23 cellular contexts compared by ENCODE assay signal in genomic region chr22:19505735-19506126, GRCh38. TPM values are rescaled to one million over a fixed set of nuclear protein-coding genes. Genes with fewer than 3 reads are reported as not detected.
DNase-seq lines count a peak whose midpoint lies in the region; TF ChIP-seq lines count a peak whose summit lies in the region.
"Had no signal": no experiment of that assay in that cellular context is flagged by ENCODE, and none has a peak within 500 bp of the region (broad histone marks: within the 10 kb centered on the region; RNA-seq: fewer than 3 reads in every experiment).

No MANE protein-coding gene starts in this region.

- no peak for DNase-seq in activated T-cell treated with anti-CD3 and anti-CD28 coated beads, Interleukin-2, amount 50 U/mL, for 24 hours
- DNase-seq in activated T-cell treated with anti-CD3 and anti-CD28 coated beads for 4 hours (no peak), chondrocyte (ENCODE audit: low spot score) (peak; percentile 39), posterior vena cava (ENCODE audit: low spot score) (peak; percentile 47), NCI-H2029 (lab: John Stamatoyannopoulos, UW) (no peak), vagina (ENCODE audit: extremely low spot score in 2 of 2) (no peak), T-helper 9 cell (no peak)
- DNase-seq: ACHN; activated CD4-positive, alpha-beta T cell treated with anti-CD3 and anti-CD28 coated beads, Interleukin-2, amount 50 U/mL, for 1 hour; Calu3; dorsolateral prefrontal cortex; Kasumi-1; NCI-H1048; NCI-H187 treated with DMSO at 0.1 percent for 48 hours; NCI-H2227 treated with DMSO at 0.1 percent for 48 hours; NCI-H69; SJCRH30; small intestine; stimulated activated CD4-positive, alpha-beta T cell treated with anti-CD3 and anti-CD28 coated beads, Interleukin-1b, Interleukin-23, amount 100 ng/mL, for 48 hours had no signal

- no peaks in the 10 kb centered on the region for H3K9me3 ChIP-seq in KOPT-K1 (ENCODE audit: insufficient read depth, low read length, poor library complexity, severe bottlenecking)
- no peaks in the 10 kb centered on the region for H3K9me3 ChIP-seq in vagina
- H3K9me3 ChIP-seq: neutrophil, SJCRH30 had no signal

- H3K36me3 Mint-ChIP-seq in activated T-cell treated with anti-CD3 and anti-CD28 coated beads, Interleukin-2, amount 50 U/mL, for 24 hours (ENCODE audit: low read depth): peaks cover 99% of the 10 kb centered on the region
- H3K36me3 Mint-ChIP-seq in chondrocyte (ENCODE audit: low read depth): no peaks in the 10 kb centered on the region
- H3K36me3 Mint-ChIP-seq: activated naive CD4-positive, alpha-beta T cell treated with anti-CD3 and anti-CD28 coated beads, Interleukin-2, amount 50 U/mL, for 24 hours had no signal

- H3K4me1 Mint-ChIP-seq in activated T-cell treated with anti-CD3 and anti-CD28 coated beads, Interleukin-2, amount 50 U/mL, for 24 hours (ENCODE audit: low read depth): peaks cover 19% of the 10 kb centered on the region
- no peaks in the 10 kb centered on the region for H3K4me1 Mint-ChIP-seq in chondrocyte (ENCODE audit: low read depth)

- H3K4me3 Mint-ChIP-seq in activated T-cell treated with anti-CD3 and anti-CD28 coated beads, Interleukin-2, amount 50 U/mL, for 24 hours: no peak overlapping the region
- no peak overlapping the region for H3K4me3 Mint-ChIP-seq in chondrocyte (ENCODE audit: unreplicated experiment)
- H3K4me3 Mint-ChIP-seq: activated naive CD4-positive, alpha-beta T cell treated with anti-CD3 and anti-CD28 coated beads, Interleukin-2, amount 50 U/mL, for 24 hours; central memory CD8-positive, alpha-beta T cell had no signal

- H3K27ac Mint-ChIP-seq in activated T-cell treated with anti-CD3 and anti-CD28 coated beads, Interleukin-2, amount 50 U/mL, for 24 hours: peak overlapping the region; percentile 23
- H3K27ac Mint-ChIP-seq in chondrocyte (ENCODE audit: unreplicated experiment): no peak overlapping the region

- H3K4me1 ChIP-seq in vagina: no peaks in the 10 kb centered on the region

- no peak overlapping the region for H3K4me3 ChIP-seq in vagina
- H3K4me3 ChIP-seq: dorsolateral prefrontal cortex, SJCRH30 had no signal

- TF ChIP-seq CTCF in chondrocyte (IDR thresholded peaks at IDR 0.05) (no peak), vagina (IDR thresholded peaks at IDR 0.05) (no peak)

- TF ChIP-seq POLR2A in vagina (IDR thresholded peaks at IDR 0.05): no peak

- H3K36me3 ChIP-seq in KOPT-K1 (ENCODE audit: insufficient read depth, low read length) (peaks cover 100% of the 10 kb centered on the region), vagina (no peaks in the 10 kb centered on the region)

- peak overlapping the region; percentile 20 for H3K27ac ChIP-seq in KOPT-K1 (ENCODE audit: low read depth, low read length, poor library complexity, severe bottlenecking)
- H3K27ac ChIP-seq in vagina: no peak overlapping the region
- H3K27ac ChIP-seq: dorsolateral prefrontal cortex, neutrophil, SJCRH30 had no signal

- H3K27me3 ChIP-seq in vagina: no peaks in the 10 kb centered on the region
- H3K27me3 ChIP-seq: dorsolateral prefrontal cortex, neutrophil, SJCRH30 had no signal

- no peaks in the 10 kb centered on the region for H3K9me3 Mint-ChIP-seq in activated T-cell treated with anti-CD3 and anti-CD28 coated beads, Interleukin-2, amount 50 U/mL, for 24 hours
- no peaks in the 10 kb centered on the region for H3K9me3 Mint-ChIP-seq in chondrocyte (ENCODE audit: low read depth)
- H3K9me3 Mint-ChIP-seq: activated naive CD4-positive, alpha-beta T cell treated with anti-CD3 and anti-CD28 coated beads, Interleukin-2, amount 50 U/mL, for 24 hours; central memory CD8-positive, alpha-beta T cell had no signal

- intact Hi-C loops in posterior vena cava (cut with DNase I): no loop called here
- intact Hi-C loops in vagina (cut with DNase I): loop anchor here (10.0 kb wide), 1 partner anchor 99 kb away; no protein-coding TSS in a partner anchor

- H3K27me3 Mint-ChIP-seq in activated T-cell treated with anti-CD3 and anti-CD28 coated beads, Interleukin-2, amount 50 U/mL, for 24 hours: no peaks in the 10 kb centered on the region
- no peaks in the 10 kb centered on the region for H3K27me3 Mint-ChIP-seq in chondrocyte (ENCODE audit: low read depth)
- H3K27me3 Mint-ChIP-seq: activated naive CD4-positive, alpha-beta T cell treated with anti-CD3 and anti-CD28 coated beads, Interleukin-2, amount 50 U/mL, for 24 hours; central memory CD8-positive, alpha-beta T cell had no signal

RNA-seq across cellular contexts. Expression of gene CLDN5, which starts 18.5 kb away (rescaled TPM):
- total RNA-seq in chondrocyte: not detected in 3 replicates
- total RNA-seq in posterior vena cava: 10 to 100 TPM; 36.4 to 70.1 TPM
- 228 TPM for total RNA-seq in vagina
- total RNA-seq: Calu3 had no signal

RNA-seq across cellular contexts. Expression of gene CDC45, which starts 26.0 kb away (rescaled TPM):
- total RNA-seq in chondrocyte (2.2 to 13.3 TPM (median 2.9 TPM) in 3 replicates), posterior vena cava (1 to 10 TPM in 1 of 2 donors, under 1 TPM in 1; 0.71 to 1.7 TPM), vagina (0.74 TPM)

RNA-seq across cellular contexts. Expression of gene UFD1, which starts 26.7 kb away (rescaled TPM):
- total RNA-seq in chondrocyte (75.8 to 81.2 TPM (median 76.2 TPM) in 3 replicates), posterior vena cava (10 to 100 TPM; 43.5 to 51.1 TPM), vagina (66.8 TPM)

RNA-seq across cellular contexts. Expression of gene C22orf39, which starts 58.2 kb away (rescaled TPM):
- total RNA-seq in chondrocyte (18.4 to 25.7 TPM (median 19.5 TPM) in 3 replicates), posterior vena cava (10 to 100 TPM; 32.5 to 34.6 TPM), vagina (46.9 TPM)

Comparison
In these comparisons a context has a peak if more than half of its experiments do, and no peak if none do; other contexts are left out.
1. DNase-seq: peak in chondrocyte (single experiment) and posterior vena cava (single experiment); none in activated T-cell treated with anti-CD3 and anti-CD28 coated beads, Interleukin-2, amount 50 U/mL, for 24 hours (single experiment), activated T-cell treated with anti-CD3 and anti-CD28 coated beads for 4 hours (single experiment), NCI-H2029 (single experiment), vagina (0 of 2) and T-helper 9 cell (single experiment).
2. RNA of gene CLDN5, which starts 18.5 kb away (total RNA-seq): 228 TPM in vagina (single experiment) and 36.4 to 70.1 TPM in posterior vena cava; not detected in chondrocyte; every median in the first group is over 10 times any median in the second.